12 cellular contexts compared by ENCODE assay signal in the genomic region with DNA sequence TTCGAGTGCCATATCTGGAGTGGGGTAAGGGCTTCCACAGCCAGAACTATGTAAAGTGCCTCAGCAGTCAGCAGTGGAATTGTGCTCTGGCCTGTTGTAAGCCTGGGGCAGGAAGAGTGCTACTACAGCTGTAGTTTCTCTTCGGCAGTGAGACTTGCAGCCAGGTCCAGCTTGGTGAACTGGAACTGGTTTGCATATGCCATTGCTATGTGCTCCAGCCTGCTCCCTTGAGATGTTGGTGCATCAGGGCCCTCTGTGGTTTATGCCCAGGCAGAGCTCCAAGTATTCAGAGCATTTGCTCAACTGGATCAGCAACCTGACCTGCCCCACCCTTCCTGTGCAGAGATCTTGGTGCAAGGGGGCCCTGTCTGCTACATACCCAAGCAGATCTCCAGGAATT. TPM values are rescaled to one million over a fixed set of nuclear protein-coding genes. Genes with fewer than 3 reads are reported as not detected.
A peak's percentile ranks its signal among the peaks of the same experiment; 100 is the strongest.
DNase-seq lines count a peak whose midpoint lies in the region; ATAC-seq, FAIRE-seq and TF ChIP-seq lines count a peak whose summit lies in the region.
"Had no signal": no experiment of that assay in that cellular context is flagged by ENCODE, and none has a peak within 500 bp of the region (broad histone marks: within the 10 kb centered on the region; RNA-seq: fewer than 3 reads in every experiment).

No MANE protein-coding gene starts in this region.

- H3K27me3 ChIP-seq in HCT116 (ENCODE audit: insufficient read depth, low read length), result no peaks in the 10 kb centered on the region
- H3K27me3 ChIP-seq in PC-3 (ENCODE audit: low read length), result no peaks in the 10 kb centered on the region

- H3K4me2 ChIP-seq in HCT116 (ENCODE audit: low read length) (no peak overlapping the region), PC-3 (ENCODE audit: low read length) (peak overlapping the region; percentile 78)

- no peak for FAIRE-seq in RCC 7860 (lab: Jason Lieb, UNC)

- RAD21 ChIA-PET in HCT116 (lab: Charles Lee; ENCODE audit: low non-redundant PET in 1 of 2, low total read pairs in 2 of 2, uncharacterized antibody in 2 of 2, unreplicated experiment in 2 of 2), result no interaction called here

- intact Hi-C loops in HCT116 (cut with micrococcal nuclease) (loop anchor here (10.0 kb wide), 1 partner anchor 639 kb away; no protein-coding TSS in a partner anchor), PC-3 (cut with micrococcal nuclease) (loop anchor here (10.0 kb wide), 1 partner anchor 759 kb away; no protein-coding TSS in a partner anchor), sciatic nerve (cut with DNase I) (no loop called here)

- no peak for TF ChIP-seq RAD21 in HCT116 (IDR thresholded peaks at IDR 0.05; ENCODE audit: low read depth)

- BruUV-seq in HCT116 (replicated peaks; lab: Mats Ljungman, UMichigan) (no TSS peak), PC-3 (replicated peaks; lab: Mats Ljungman, UMichigan) (no TSS peak)

- H3F3A ChIP-seq in PC-3 (ENCODE audit: low read length, unreplicated experiment), result no peaks in the 10 kb centered on the region

- CTCF ChIA-PET in HCT116 (lab: Charles Lee), result no interaction called here
- CTCF ChIA-PET in PC-3 (lab: Charles Lee), result interaction anchor here (0.5 kb wide), 1 partner anchor 463 kb away, joined by 4 read pairs; no protein-coding TSS in a partner anchor

- no peaks in the 10 kb centered on the region for H4K20me1 ChIP-seq in HCT116 (ENCODE audit: insufficient read depth)
- H4K20me1 ChIP-seq in PC-3 (ENCODE audit: low read length), result no peaks in the 10 kb centered on the region

- H3K4me1 ChIP-seq in HCT116 (ENCODE audit: control insufficient read depth in 1 of 2, insufficient read depth in 2 of 2, low read length in 2 of 2), result no peaks in the 10 kb centered on the region; a peak in 1 of 4 replicates
- H3K4me1 ChIP-seq in PC-3 (ENCODE audit: insufficient read depth, low read length), result peaks cover 17% of the 10 kb centered on the region

- H3K79me2 ChIP-seq in HCT116 (ENCODE audit: insufficient read depth, low read length) (no peaks in the 10 kb centered on the region), PC-3 (ENCODE audit: low read length) (no peaks in the 10 kb centered on the region)

- H2AFZ ChIP-seq in HCT116 (ENCODE audit: low read depth, low read length, poor library complexity, severe bottlenecking) (no peak overlapping the region), PC-3 (ENCODE audit: low read length) (peak overlapping the region; percentile 66)

- POLR2A ChIA-PET in HCT116 (lab: Charles Lee) (no interaction called here), PC-3 (lab: Charles Lee; ENCODE audit: unreplicated experiment) (no interaction called here)

- peak; percentile 16 for DNase-seq in EL
- no peak for DNase-seq in HCT116 (ENCODE audit: low read depth, low spot score)
- peak; percentile 82 for DNase-seq in PC-3
- DNase-seq in islet precursor cell, result peak; percentile 61
- no peak for DNase-seq in NCI-H2171 treated with DMSO at 0.1 percent for 48 hours (lab: John Stamatoyannopoulos, UW)
- DNase-seq in sciatic nerve (ENCODE audit: low spot score), result no peak
- DNase-seq in RCC 7860 (ENCODE audit: low spot score), result no peak
- DNase-seq in NCI-H2081 treated with DMSO at 0.1 percent for 48 hours (lab: John Stamatoyannopoulos, UW), result no peak
- DNase-seq: caudate nucleus, DMS79 treated with DMSO at 0.1 percent for 48 hours had no signal

- ATAC-seq in HCT116, result peak; percentile 40; the same call in 1 of the 2 replicates
- peak; percentile 83 for ATAC-seq in PC-3
- ATAC-seq in sciatic nerve, result no peak

- H3K9ac ChIP-seq in HCT116 (ENCODE audit: low read length) (no peak overlapping the region), PC-3 (ENCODE audit: low read length) (no peak overlapping the region)

- no peaks in the 10 kb centered on the region for H3K9me2 ChIP-seq in HCT116 (ENCODE audit: insufficient read depth)
- H3K9me2 ChIP-seq in PC-3 (replicated peaks; ENCODE audit: low read length), result no peaks in the 10 kb centered on the region

- no peak overlapping the region for H3K27ac ChIP-seq in HCT116 (ENCODE audit: low read depth, low read length)
- H3K27ac ChIP-seq in PC-3 (ENCODE audit: low read length), result no peak overlapping the region
- H3K27ac ChIP-seq: VCaP had no signal

- no peak for TF ChIP-seq POLR2A in HCT116 (IDR thresholded peaks at IDR 0.05; ENCODE audit: borderline replicate concordance, extremely low read depth, insufficient read depth, insufficient read length)

- H3K4me3 ChIP-seq in HCT116 (replicated peaks in 1 of 2; ENCODE audit: low read depth in 1 of 2, low read length in 2 of 2), result no peak overlapping the region
- no peak overlapping the region for H3K4me3 ChIP-seq in PC-3 (ENCODE audit: low read length)
- H3K4me3 ChIP-seq: HAP-1 had no signal

- H3K9me3 ChIP-seq in HCT116 (ENCODE audit: control insufficient read depth in 1 of 2, insufficient read depth in 1 of 2, low read depth in 1 of 2, low read length in 2 of 2) (no peaks in the 10 kb centered on the region), PC-3 (ENCODE audit: low read length) (no peaks in the 10 kb centered on the region)
- H3K9me3 ChIP-seq: HAP-1 had no signal

- H3K36me3 ChIP-seq in HCT116 (ENCODE audit: control insufficient read depth in 1 of 2, insufficient read depth in 2 of 2, low read length in 2 of 2) (no peaks in the 10 kb centered on the region), PC-3 (ENCODE audit: low read depth, low read length) (no peaks in the 10 kb centered on the region)
- H3K36me3 ChIP-seq: HAP-1 had no signal

- TF ChIP-seq CTCF in HCT116 (IDR thresholded peaks at IDR 0.05 in 2 of 3, conservative IDR thresholded peaks at IDR 0.05 in 1 of 3; ENCODE audit: borderline replicate concordance in 1 of 3, insufficient read depth in 1 of 3, low read depth in 2 of 3, low read length in 2 of 3) (no peak), PC-3 (conservative IDR thresholded peaks at IDR 0.05; ENCODE audit: low read depth, low read length) (no peak)

TF ChIP-seq in HCT116, 20 proteins besides CTCF, POLR2A, EP300 and RAD21:
- TF ChIP-seq SP1 (IDR thresholded peaks at IDR 0.05; ENCODE audit: low read depth) (no peak), FOSL1 (IDR thresholded peaks at IDR 0.05; ENCODE audit: low read depth) (no peak), ELF1 (IDR thresholded peaks at IDR 0.05; ENCODE audit: borderline replicate concordance, low read depth) (no peak), TCF7L2 (IDR thresholded peaks at IDR 0.05; ENCODE audit: borderline replicate concordance, extremely low read depth, insufficient read depth, insufficient read length) (no peak), ZNF274 (IDR thresholded peaks at IDR 0.05; ENCODE audit: low read depth, low read length) (no peak)
- TF ChIP-seq, protein P1, sequence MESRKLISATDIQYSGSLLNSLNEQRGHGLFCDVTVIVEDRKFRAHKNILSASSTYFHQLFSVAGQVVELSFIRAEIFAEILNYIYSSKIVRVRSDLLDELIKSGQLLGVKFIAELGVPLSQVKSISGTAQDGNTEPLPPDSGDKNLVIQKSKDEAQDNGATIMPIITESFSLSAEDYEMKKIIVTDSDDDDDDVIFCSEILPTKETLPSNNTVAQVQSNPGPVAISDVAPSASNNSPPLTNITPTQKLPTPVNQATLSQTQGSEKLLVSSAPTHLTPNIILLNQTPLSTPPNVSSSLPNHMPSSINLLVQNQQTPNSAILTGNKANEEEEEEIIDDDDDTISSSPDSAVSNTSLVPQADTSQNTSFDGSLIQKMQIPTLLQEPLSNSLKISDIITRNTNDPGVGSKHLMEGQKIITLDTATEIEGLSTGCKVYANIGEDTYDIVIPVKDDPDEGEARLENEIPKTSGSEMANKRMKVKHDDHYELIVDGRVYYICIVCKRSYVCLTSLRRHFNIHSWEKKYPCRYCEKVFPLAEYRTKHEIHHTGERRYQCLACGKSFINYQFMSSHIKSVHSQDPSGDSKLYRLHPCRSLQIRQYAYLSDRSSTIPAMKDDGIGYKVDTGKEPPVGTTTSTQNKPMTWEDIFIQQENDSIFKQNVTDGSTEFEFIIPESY (IDR thresholded peaks at IDR 0.05; ENCODE audit: extremely low read depth, insufficient replicate concordance, low read length), result no peak
- TF ChIP-seq, protein P2, sequence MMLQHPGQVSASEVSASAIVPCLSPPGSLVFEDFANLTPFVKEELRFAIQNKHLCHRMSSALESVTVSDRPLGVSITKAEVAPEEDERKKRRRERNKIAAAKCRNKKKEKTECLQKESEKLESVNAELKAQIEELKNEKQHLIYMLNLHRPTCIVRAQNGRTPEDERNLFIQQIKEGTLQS (IDR thresholded peaks at IDR 0.05), result no peak
- TF ChIP-seq, protein P3, sequence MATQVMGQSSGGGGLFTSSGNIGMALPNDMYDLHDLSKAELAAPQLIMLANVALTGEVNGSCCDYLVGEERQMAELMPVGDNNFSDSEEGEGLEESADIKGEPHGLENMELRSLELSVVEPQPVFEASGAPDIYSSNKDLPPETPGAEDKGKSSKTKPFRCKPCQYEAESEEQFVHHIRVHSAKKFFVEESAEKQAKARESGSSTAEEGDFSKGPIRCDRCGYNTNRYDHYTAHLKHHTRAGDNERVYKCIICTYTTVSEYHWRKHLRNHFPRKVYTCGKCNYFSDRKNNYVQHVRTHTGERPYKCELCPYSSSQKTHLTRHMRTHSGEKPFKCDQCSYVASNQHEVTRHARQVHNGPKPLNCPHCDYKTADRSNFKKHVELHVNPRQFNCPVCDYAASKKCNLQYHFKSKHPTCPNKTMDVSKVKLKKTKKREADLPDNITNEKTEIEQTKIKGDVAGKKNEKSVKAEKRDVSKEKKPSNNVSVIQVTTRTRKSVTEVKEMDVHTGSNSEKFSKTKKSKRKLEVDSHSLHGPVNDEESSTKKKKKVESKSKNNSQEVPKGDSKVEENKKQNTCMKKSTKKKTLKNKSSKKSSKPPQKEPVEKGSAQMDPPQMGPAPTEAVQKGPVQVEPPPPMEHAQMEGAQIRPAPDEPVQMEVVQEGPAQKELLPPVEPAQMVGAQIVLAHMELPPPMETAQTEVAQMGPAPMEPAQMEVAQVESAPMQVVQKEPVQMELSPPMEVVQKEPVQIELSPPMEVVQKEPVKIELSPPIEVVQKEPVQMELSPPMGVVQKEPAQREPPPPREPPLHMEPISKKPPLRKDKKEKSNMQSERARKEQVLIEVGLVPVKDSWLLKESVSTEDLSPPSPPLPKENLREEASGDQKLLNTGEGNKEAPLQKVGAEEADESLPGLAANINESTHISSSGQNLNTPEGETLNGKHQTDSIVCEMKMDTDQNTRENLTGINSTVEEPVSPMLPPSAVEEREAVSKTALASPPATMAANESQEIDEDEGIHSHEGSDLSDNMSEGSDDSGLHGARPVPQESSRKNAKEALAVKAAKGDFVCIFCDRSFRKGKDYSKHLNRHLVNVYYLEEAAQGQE (IDR thresholded peaks at IDR 0.05; ENCODE audit: low read depth), result no peak

RNA-seq across cellular contexts. Expression of a gene that starts 47.8 kb away (rescaled TPM):
- total RNA-seq in HCT116 (2021; ENCODE audit: unreplicated experiment) (0.61 TPM), PC-3 (2014; rRNA removed) (1.6 and 1.9 TPM in 2 replicates), sciatic nerve (0.13 TPM)
- 0.06 and 0.20 TPM in 2 replicates for polyA plus RNA-seq in HCT116 (2012)

Comparison
In these comparisons a context has a peak if more than half of its experiments do, and no peak if none do; other contexts are left out.
1. DNase-seq: peak in EL (single experiment), PC-3 (single experiment) and islet precursor cell (single experiment); none in HCT116 (single experiment), NCI-H2171 treated with DMSO at 0.1 percent for 48 hours (single experiment), sciatic nerve (single experiment), RCC 7860 (single experiment) and NCI-H2081 treated with DMSO at 0.1 percent for 48 hours (single experiment).